Comparison of ENCODE assay signal across 1 cellular context in the genomic region with DNA sequence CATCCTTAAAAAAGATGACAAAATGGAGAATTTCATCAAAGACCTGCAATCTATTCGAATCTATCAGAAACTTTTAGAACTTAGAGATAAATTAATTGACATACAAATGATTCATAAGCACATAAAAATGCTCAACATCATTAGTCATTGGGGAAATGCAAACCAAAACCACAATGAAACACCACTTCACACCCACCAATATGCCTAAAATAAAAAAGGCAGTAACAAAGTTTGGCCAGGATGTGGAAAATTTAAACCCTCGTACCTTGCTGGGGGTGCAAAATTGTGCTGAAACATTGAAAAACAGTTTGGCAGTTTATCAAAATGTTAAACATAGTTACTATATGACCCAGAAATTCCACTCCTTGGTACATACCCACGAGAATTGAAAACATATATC.
TF ChIP-seq lines count a peak whose summit lies in the region.

No MANE protein-coding gene starts in this region.

TF ChIP-seq in H1, 55 proteins besides CTCF, POLR2A, EP300 and RAD21:
- no peak for TF ChIP-seq EGR1 (IDR thresholded peaks at IDR 0.05; ENCODE audit: borderline replicate concordance, low read depth, low read length)
- TF ChIP-seq HDAC6 (IDR thresholded peaks at IDR 0.05; ENCODE audit: low read depth, low read length), result no peak
- no peak for TF ChIP-seq NANOG (IDR thresholded peaks at IDR 0.05; ENCODE audit: insufficient read depth, low read depth, low read length, poor library complexity, severe bottlenecking)
- no peak for TF ChIP-seq RBBP5 (IDR thresholded peaks at IDR 0.05; ENCODE audit: borderline replicate concordance, low read depth, low read length)
- no peak for TF ChIP-seq YY1 (IDR thresholded peaks at IDR 0.05; ENCODE audit: low read depth, low read length)
- TF ChIP-seq POU5F1 (IDR thresholded peaks at IDR 0.05; ENCODE audit: low read depth, low read length), result no peak
- TF ChIP-seq, protein P1, sequence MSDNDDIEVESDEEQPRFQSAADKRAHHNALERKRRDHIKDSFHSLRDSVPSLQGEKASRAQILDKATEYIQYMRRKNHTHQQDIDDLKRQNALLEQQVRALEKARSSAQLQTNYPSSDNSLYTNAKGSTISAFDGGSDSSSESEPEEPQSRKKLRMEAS (IDR thresholded peaks at IDR 0.05), result no peak
- TF ChIP-seq FOSL1 (IDR thresholded peaks at IDR 0.05; ENCODE audit: insufficient read depth, low read depth, low read length), result no peak
- TF ChIP-seq, protein P2, sequence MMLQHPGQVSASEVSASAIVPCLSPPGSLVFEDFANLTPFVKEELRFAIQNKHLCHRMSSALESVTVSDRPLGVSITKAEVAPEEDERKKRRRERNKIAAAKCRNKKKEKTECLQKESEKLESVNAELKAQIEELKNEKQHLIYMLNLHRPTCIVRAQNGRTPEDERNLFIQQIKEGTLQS (IDR thresholded peaks at IDR 0.05; ENCODE audit: insufficient read depth, low read depth, low read length), result no peak
- no peak for TF ChIP-seq JUND (IDR thresholded peaks at IDR 0.05; ENCODE audit: low read length)
- no peak for TF ChIP-seq SP4 (IDR thresholded peaks at IDR 0.05; ENCODE audit: low read length)
- TF ChIP-seq, protein P3, sequence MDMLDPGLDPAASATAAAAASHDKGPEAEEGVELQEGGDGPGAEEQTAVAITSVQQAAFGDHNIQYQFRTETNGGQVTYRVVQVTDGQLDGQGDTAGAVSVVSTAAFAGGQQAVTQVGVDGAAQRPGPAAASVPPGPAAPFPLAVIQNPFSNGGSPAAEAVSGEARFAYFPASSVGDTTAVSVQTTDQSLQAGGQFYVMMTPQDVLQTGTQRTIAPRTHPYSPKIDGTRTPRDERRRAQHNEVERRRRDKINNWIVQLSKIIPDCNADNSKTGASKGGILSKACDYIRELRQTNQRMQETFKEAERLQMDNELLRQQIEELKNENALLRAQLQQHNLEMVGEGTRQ (IDR thresholded peaks at IDR 0.05; ENCODE audit: low read length), result no peak
- no peak for TF ChIP-seq ZNF274 (IDR thresholded peaks at IDR 0.05; ENCODE audit: borderline replicate concordance, extremely low read depth, low read length)
- TF ChIP-seq CEBPB (IDR thresholded peaks at IDR 0.05; ENCODE audit: low read depth, low read length), result no peak
- TF ChIP-seq TAF1 (IDR thresholded peaks at IDR 0.05; ENCODE audit: low read depth, low read length), result no peak
- TF ChIP-seq SIX5 (IDR thresholded peaks at IDR 0.05; ENCODE audit: low read depth, low read length), result no peak
- no peak for TF ChIP-seq TBP (IDR thresholded peaks at IDR 0.05; ENCODE audit: low read depth, low read length)
- no peak for TF ChIP-seq TAF7 (optimal IDR thresholded peaks at IDR 0.05; ENCODE audit: borderline replicate concordance, low read depth, low read length)
- no peak for TF ChIP-seq SAP30 (IDR thresholded peaks at IDR 0.05; ENCODE audit: insufficient read depth, insufficient replicate concordance, low read length)
- TF ChIP-seq RXRA (IDR thresholded peaks at IDR 0.05; ENCODE audit: insufficient read depth, low read depth, low read length), result no peak
